ENCODE assay signal across 11 cellular contexts in the genomic region with DNA sequence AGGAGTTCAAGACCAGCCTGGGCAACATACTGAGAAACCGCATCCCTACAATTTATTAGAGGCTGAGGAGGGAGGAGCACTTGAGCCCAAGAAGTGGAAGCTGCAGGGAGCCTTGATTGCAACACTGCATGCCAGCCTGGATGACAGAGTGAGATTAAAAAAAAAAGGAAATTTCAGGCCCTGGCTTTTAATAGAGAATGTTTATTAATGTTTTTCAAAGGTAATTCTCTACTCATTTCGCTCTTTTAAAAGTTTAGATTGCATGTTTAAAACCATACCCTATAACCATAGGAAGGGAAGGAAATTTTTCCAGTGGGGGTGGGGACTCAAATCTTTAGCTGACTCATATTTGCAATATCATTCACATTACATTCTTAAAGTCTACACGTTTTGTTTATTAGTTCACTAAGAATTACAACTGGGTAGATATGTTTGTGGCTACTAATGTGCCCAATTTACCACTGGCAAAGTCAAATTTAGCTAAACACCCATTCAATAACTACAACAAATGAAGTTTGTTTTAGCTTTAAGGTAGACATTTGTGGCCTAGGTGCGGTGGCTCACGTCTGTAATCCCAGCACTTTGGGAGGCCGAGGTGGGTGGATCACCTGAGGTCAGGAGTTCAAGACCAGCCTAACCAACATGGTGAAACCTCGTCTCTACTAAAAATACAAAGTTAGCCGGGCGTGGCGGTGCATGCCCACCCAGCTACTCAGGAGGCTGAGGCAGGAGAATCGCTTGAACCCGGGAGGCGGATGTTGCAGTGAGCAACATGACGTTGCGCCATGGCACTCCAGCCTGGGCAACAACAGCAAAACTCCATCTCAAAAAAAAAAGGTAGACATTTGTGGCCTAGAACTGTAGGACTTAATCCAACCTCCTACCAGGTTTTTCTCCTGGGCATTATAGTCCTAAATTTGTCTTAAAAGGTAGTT. TPM values are rescaled to one million over a fixed set of nuclear protein-coding genes. Genes with fewer than 3 reads are reported as not detected.
DNase-seq lines count a peak whose midpoint lies in the region; TF ChIP-seq lines count a peak whose summit lies in the region.
"Had no signal": no experiment of that assay in that cellular context is flagged by ENCODE, and none has a peak within 500 bp of the region (broad histone marks: within the 10 kb centered on the region; RNA-seq: fewer than 3 reads in every experiment).

No MANE protein-coding gene starts in this region.

- POLR2A ChIA-PET in GM10248 (lab: Yijun Ruan, JAX) = no interaction called here

- H3K4me2 ChIP-seq in mesenchymal stem cell (ENCODE audit: low read length, poor library complexity, severe bottlenecking) = no peak overlapping the region

- H3K36me3 ChIP-seq in adrenal gland (replicated peaks in 1 of 2) = no peaks in the 10 kb centered on the region
- peaks cover 7 to 9% of the 10 kb centered on the region in 2 experiments for H3K36me3 ChIP-seq in mesenchymal stem cell (ENCODE audit: control insufficient read depth in 1 of 2, insufficient read depth in 2 of 2, low read depth in 1 of 2, low read length in 2 of 2)
- H3K36me3 ChIP-seq: heart left ventricle had no signal

- H3K9me3 ChIP-seq in adrenal gland (replicated peaks in 1 of 3) (no peaks in the 10 kb centered on the region), mesenchymal stem cell (ENCODE audit: control insufficient read depth, low read length) (no peaks in the 10 kb centered on the region)
- H3K9me3 ChIP-seq: heart left ventricle had no signal

- no peak overlapping the region for H3K4ac ChIP-seq in mesenchymal stem cell (ENCODE audit: low read depth in 1 of 2, low read length in 2 of 2)

- H3K4me1 ChIP-seq in adrenal gland (replicated peaks in 1 of 2) (peaks cover 18 to 41% of the 10 kb centered on the region in 2 donors), mesenchymal stem cell (ENCODE audit: control insufficient read depth, insufficient read depth, low read depth, low read length) (peaks cover 13% of the 10 kb centered on the region)

- H4K91ac ChIP-seq in mesenchymal stem cell (ENCODE audit: low read length) = no peak overlapping the region

- no peak overlapping the region for H4K8ac ChIP-seq in mesenchymal stem cell (ENCODE audit: low read length)

- 84 to 85% (median 85%) methylated on average over 15 of the region's 15 CpGs for WGBS in adrenal gland, 4 donors
- WGBS in mesenchymal stem cell = 92% methylated on average over 11 of the region's 15 CpGs

- no peak overlapping the region for H3K14ac ChIP-seq in mesenchymal stem cell (ENCODE audit: low read length in 2 of 2)

- H3K27ac ChIP-seq in adrenal gland (peak overlapping the region in 2 of 5 donors; percentile 13 to 47), mesenchymal stem cell (ENCODE audit: low read length, poor library complexity, severe bottlenecking) (no peak overlapping the region)
- H3K27ac ChIP-seq: heart left ventricle had no signal

- TF ChIP-seq POLR2A in adrenal gland (IDR thresholded peaks at IDR 0.05) = no peak

- H2BK12ac ChIP-seq in mesenchymal stem cell (ENCODE audit: low read length in 2 of 2) = no peak overlapping the region

- CTCF ChIA-PET in GM10248 (lab: Yijun Ruan, JAX) = no interaction called here

- H3K23ac ChIP-seq in mesenchymal stem cell (ENCODE audit: low read length in 2 of 2) = no peak overlapping the region

- H2BK15ac ChIP-seq in mesenchymal stem cell (ENCODE audit: low read depth, poor library complexity, severe bottlenecking) = no peak overlapping the region

- no peak overlapping the region for H2BK5ac ChIP-seq in mesenchymal stem cell (ENCODE audit: low read depth, low read length, poor library complexity, severe bottlenecking)

- H2BK120ac ChIP-seq in mesenchymal stem cell (ENCODE audit: low read depth, low read length) = no peak overlapping the region

- peak overlapping the region; percentile 41 for H3K9ac ChIP-seq in mesenchymal stem cell (ENCODE audit: low read length)

- H2AFZ ChIP-seq in mesenchymal stem cell (ENCODE audit: low read depth, low read length) = no peak overlapping the region

- H3K27me3 ChIP-seq in adrenal gland = no peaks in the 10 kb centered on the region
- no peaks in the 10 kb centered on the region for H3K27me3 ChIP-seq in mesenchymal stem cell (ENCODE audit: control insufficient read depth in 1 of 2, insufficient read depth in 1 of 2, low read length in 2 of 2)
- H3K27me3 ChIP-seq: heart left ventricle had no signal

- no peak for TF ChIP-seq CTCF in adrenal gland (IDR thresholded peaks at IDR 0.05)
- TF ChIP-seq CTCF in GM10248 (IDR thresholded peaks at IDR 0.05; ENCODE audit: control extremely low read depth, extremely low read depth, low read depth, missing control alignments) = no peak

- H2AK5ac ChIP-seq in mesenchymal stem cell (ENCODE audit: low read length, severe bottlenecking) = no peak overlapping the region

- peak; percentile 68 for DNase-seq in EL
- DNase-seq in Kasumi-1 (lab: John Stamatoyannopoulos, UW) = peak; percentile 29 to 50
- DNase-seq in adrenal gland = peak in 4 of 7 donors; percentile 20 to 51 (median 38)
- DNase-seq in mesenchymal stem cell = peak; percentile 67
- DNase-seq in amygdala (lab: John Stamatoyannopoulos, UW) = no peak
- no peak for DNase-seq in cerebellar nuclear complex (lab: John Stamatoyannopoulos, UW)
- no peak for DNase-seq in GM10248 (ENCODE audit: extremely low spot score)
- DNase-seq: activated gamma-delta T cell; heart left ventricle; naive thymus-derived CD8-positive, alpha-beta T cell; NCI-H187 treated with DMSO at 0.1 percent for 48 hours had no signal

- no peaks in the 10 kb centered on the region for H3K79me1 ChIP-seq in mesenchymal stem cell (replicated peaks; ENCODE audit: low read length, poor library complexity, severe bottlenecking)

- peak overlapping the region in 1 of 2 experiments; percentile 12 for H3K18ac ChIP-seq in mesenchymal stem cell (ENCODE audit: low read depth in 1 of 2, low read length in 2 of 2)

- no peak overlapping the region for H3K4me3 ChIP-seq in adrenal gland
- no peak overlapping the region for H3K4me3 ChIP-seq in mesenchymal stem cell (ENCODE audit: insufficient read depth in 1 of 2, low read depth in 1 of 2, low read length in 2 of 2)
- H3K4me3 ChIP-seq: heart left ventricle had no signal

- intact Hi-C loops in adrenal gland (cut with DNase I) = no loop called here

RNA-seq across cellular contexts. Expression of gene KDM5B, which starts 5.0 kb away (rescaled TPM):
- 10 to 100 TPM; 26.8 to 63.5 (median 44.6) TPM for total RNA-seq in adrenal gland
- 10 to 100 TPM; 11.7 to 18.2 (median 12.6) TPM for polyA plus RNA-seq in adrenal gland
- polyA plus RNA-seq in mesenchymal stem cell (2013, experiment 1 of 2) = 35.8 TPM
- 33.6 TPM for polyA plus RNA-seq in mesenchymal stem cell (2013, experiment 2 of 2)

RNA-seq across cellular contexts. Expression of gene PCAT6, which starts 7.5 kb away (rescaled TPM):
- total RNA-seq in adrenal gland = 1 to 10 TPM in 4 of 8 donors, under 1 TPM in 1, not detected in 3; 0.69 to 3.5 (median 1.3) TPM
- 1 to 10 TPM; 3.0 to 8.5 (median 5.8) TPM for polyA plus RNA-seq in adrenal gland
- 9.8 TPM for polyA plus RNA-seq in mesenchymal stem cell (2013, experiment 1 of 2)
- 9.7 TPM for polyA plus RNA-seq in mesenchymal stem cell (2013, experiment 2 of 2)

Comparison
In these comparisons a context has a peak if more than half of its experiments do, and no peak if none do; other contexts are left out.
1. DNase-seq: peak in EL (single experiment), Kasumi-1 (2 of 2), adrenal gland (4 of 7) and mesenchymal stem cell (single experiment); none in amygdala (0 of 56), cerebellar nuclear complex (0 of 2) and GM10248 (single experiment).